In genomic region chr20:37308098-37309050, GRCh38 we compare ENCODE assay signal across 9 cellular contexts. TPM values are rescaled to one million over a fixed set of nuclear protein-coding genes. Genes with fewer than 3 reads are reported as not detected.
DNase-seq lines count a peak whose midpoint lies in the region; ATAC-seq and FAIRE-seq lines count a peak whose summit lies in the region.
"Had no signal": no experiment of that assay in that cellular context is flagged by ENCODE, and none has a peak within 500 bp of the region (broad histone marks: within the 10 kb centered on the region; RNA-seq: fewer than 3 reads in every experiment).

No MANE protein-coding gene starts in this region.

- intact Hi-C loops in activated T-helper 2 cell treated with anti-CD3 and anti-CD28 coated beads, Interferon-gamma antibody, Interleukin-2, Interleukin-4, amounts not matched to agents 10 μg/mL and 5 μg/mL and 100 μg/mL, durations not matched to agents 14 hours and 24 hours and 36 hours (cut with micrococcal nuclease) = no loop called here

- no peak for DNase-seq in activated CD4-positive, CD25-positive, alpha-beta regulatory T cell treated with anti-CD3 and anti-CD28 coated beads, Interleukin-2, amount 50 U/mL, for 72 hours
- DNase-seq in activated T-helper 2 cell treated with anti-CD3 and anti-CD28 coated beads, Interferon-gamma antibody, Interleukin-2, Interleukin-4, amounts not matched to agents 10 μg/mL and 5 μg/mL and 100 μg/mL, durations not matched to agents 14 hours and 24 hours and 36 hours (ENCODE audit: low spot score) = no peak
- DNase-seq in cerebellar nuclear complex (lab: John Stamatoyannopoulos, UW) (no peak), urothelium cell line (ENCODE audit: low spot score) (no peak), NCI-H1092 (lab: John Stamatoyannopoulos, UW) (no peak)
- DNase-seq: activated gamma-delta T cell had no signal

- H3K27ac Mint-ChIP-seq in activated T-helper 2 cell treated with anti-CD3 and anti-CD28 coated beads, Interferon-gamma antibody, Interleukin-2, Interleukin-4, amounts not matched to agents 10 μg/mL and 5 μg/mL and 100 μg/mL, durations not matched to agents 14 hours and 24 hours and 36 hours = peak overlapping the region; percentile 77
- peak overlapping the region; percentile 54 for H3K27ac Mint-ChIP-seq in stimulated activated memory B cell treated with anti-CD40 and anti-IgM and Interleukin-4, amounts not matched to agents 10 μg/mL and 1 μg/mL and 100 μg/mL, for 72 hours

- H3K27me3 Mint-ChIP-seq in activated T-helper 2 cell treated with anti-CD3 and anti-CD28 coated beads, Interferon-gamma antibody, Interleukin-2, Interleukin-4, amounts not matched to agents 10 μg/mL and 5 μg/mL and 100 μg/mL, durations not matched to agents 14 hours and 24 hours and 36 hours (ENCODE audit: low read depth) = no peaks in the 10 kb centered on the region
- H3K27me3 Mint-ChIP-seq in stimulated activated memory B cell treated with anti-CD40 and anti-IgM and Interleukin-4, amounts not matched to agents 10 μg/mL and 1 μg/mL and 100 μg/mL, for 72 hours = no peaks in the 10 kb centered on the region

- ATAC-seq in activated CD4-positive, CD25-positive, alpha-beta regulatory T cell treated with anti-CD3 and anti-CD28 coated beads, Interleukin-2, amount 50 U/mL, for 24 hours = peak; percentile 96 to 99
- ATAC-seq in HG02870 (IDR thresholded peaks at IDR 0.05; ENCODE audit: unreplicated experiment) = peak; percentile 92
- ATAC-seq in stimulated activated memory B cell treated with anti-CD40 and anti-IgM and Interleukin-4, amounts not matched to agents 10 μg/mL and 1 μg/mL and 100 μg/mL, for 72 hours = peak; percentile 58

- FAIRE-seq in urothelium cell line (lab: Jason Lieb, UNC) = no peak

- H3K36me3 Mint-ChIP-seq in activated T-helper 2 cell treated with anti-CD3 and anti-CD28 coated beads, Interferon-gamma antibody, Interleukin-2, Interleukin-4, amounts not matched to agents 10 μg/mL and 5 μg/mL and 100 μg/mL, durations not matched to agents 14 hours and 24 hours and 36 hours (ENCODE audit: low read depth) = peaks cover 41% of the 10 kb centered on the region
- peaks cover 59% of the 10 kb centered on the region for H3K36me3 Mint-ChIP-seq in stimulated activated memory B cell treated with anti-CD40 and anti-IgM and Interleukin-4, amounts not matched to agents 10 μg/mL and 1 μg/mL and 100 μg/mL, for 72 hours

- peaks cover 15% of the 10 kb centered on the region for H3K4me1 Mint-ChIP-seq in activated T-helper 2 cell treated with anti-CD3 and anti-CD28 coated beads, Interferon-gamma antibody, Interleukin-2, Interleukin-4, amounts not matched to agents 10 μg/mL and 5 μg/mL and 100 μg/mL, durations not matched to agents 14 hours and 24 hours and 36 hours (ENCODE audit: low read depth)
- peaks cover 58% of the 10 kb centered on the region for H3K4me1 Mint-ChIP-seq in stimulated activated memory B cell treated with anti-CD40 and anti-IgM and Interleukin-4, amounts not matched to agents 10 μg/mL and 1 μg/mL and 100 μg/mL, for 72 hours

- H3K9me3 Mint-ChIP-seq in activated T-helper 2 cell treated with anti-CD3 and anti-CD28 coated beads, Interferon-gamma antibody, Interleukin-2, Interleukin-4, amounts not matched to agents 10 μg/mL and 5 μg/mL and 100 μg/mL, durations not matched to agents 14 hours and 24 hours and 36 hours = no peaks in the 10 kb centered on the region
- no peaks in the 10 kb centered on the region for H3K9me3 Mint-ChIP-seq in stimulated activated memory B cell treated with anti-CD40 and anti-IgM and Interleukin-4, amounts not matched to agents 10 μg/mL and 1 μg/mL and 100 μg/mL, for 72 hours

- H3K4me3 Mint-ChIP-seq in activated T-helper 2 cell treated with anti-CD3 and anti-CD28 coated beads, Interferon-gamma antibody, Interleukin-2, Interleukin-4, amounts not matched to agents 10 μg/mL and 5 μg/mL and 100 μg/mL, durations not matched to agents 14 hours and 24 hours and 36 hours (ENCODE audit: low read depth) = no peak overlapping the region
- H3K4me3 Mint-ChIP-seq in stimulated activated memory B cell treated with anti-CD40 and anti-IgM and Interleukin-4, amounts not matched to agents 10 μg/mL and 1 μg/mL and 100 μg/mL, for 72 hours = no peak overlapping the region

RNA-seq across cellular contexts. Expression of gene MANBAL, which starts 18.9 kb away (rescaled TPM):
- 12.8 and 14.2 TPM in 2 replicates for total RNA-seq in activated T-helper 2 cell treated with anti-CD3 and anti-CD28 coated beads, Interferon-gamma antibody, Interleukin-2, Interleukin-4, amounts not matched to agents 10 μg/mL and 5 μg/mL and 100 μg/mL, durations not matched to agents 14 hours and 24 hours and 36 hours

RNA-seq across cellular contexts. Expression of gene SRC, which starts 37.6 kb away (rescaled TPM):
- 3.5 and 6.4 TPM in 2 replicates for total RNA-seq in activated T-helper 2 cell treated with anti-CD3 and anti-CD28 coated beads, Interferon-gamma antibody, Interleukin-2, Interleukin-4, amounts not matched to agents 10 μg/mL and 5 μg/mL and 100 μg/mL, durations not matched to agents 14 hours and 24 hours and 36 hours

RNA-seq across cellular contexts. Expression of gene GHRH, which starts 46.8 kb away (rescaled TPM):
- total RNA-seq in activated T-helper 2 cell treated with anti-CD3 and anti-CD28 coated beads, Interferon-gamma antibody, Interleukin-2, Interleukin-4, amounts not matched to agents 10 μg/mL and 5 μg/mL and 100 μg/mL, durations not matched to agents 14 hours and 24 hours and 36 hours = not detected in 2 replicates
